ENCODE assay signal across 1 cellular context in genomic region chr3:143119974-143120715, GRCh38.
A peak's percentile ranks its signal among the peaks of the same experiment; 100 is the strongest.
TF ChIP-seq lines count a peak whose summit lies in the region.

No MANE protein-coding gene starts in this region.

TF ChIP-seq in K562, 482 proteins besides CTCF, POLR2A, EP300 and RAD21 (continued from another document and continues in another):
- TF ChIP-seq ZBTB40 (IDR thresholded peaks at IDR 0.05) (peak; percentile 45; the same call in 1 of the 2 replicates), ZBTB40 (CRISPR knock-in tag; IDR thresholded peaks at IDR 0.05) (no peak), HINFP (tag; conservative IDR thresholded peaks at IDR 0.05; ENCODE audit: low read depth) (no peak), PRPF4 (IDR thresholded peaks at IDR 0.05; ENCODE audit: insufficient read depth, low read depth, low read length, poor library complexity, severe bottlenecking) (no peak), MLX (CRISPR knock-in tag; conservative IDR thresholded peaks at IDR 0.05) (no peak), JUN (IDR thresholded peaks at IDR 0.05; ENCODE audit: borderline replicate concordance, low read depth, low read length) (no peak), JUN (CRISPR knock-in tag; IDR thresholded peaks at IDR 0.05; ENCODE audit: borderline replicate concordance) (no peak), ZNF134 (CRISPR knock-in tag; conservative IDR thresholded peaks at IDR 0.05) (no peak), KDM2B (CRISPR knock-in tag; IDR thresholded peaks at IDR 0.05) (no peak), KLF1 (tag; IDR thresholded peaks at IDR 0.05) (no peak), ZNF23 (CRISPR knock-in tag; IDR thresholded peaks at IDR 0.05) (no peak), CLOCK (CRISPR knock-in tag; IDR thresholded peaks at IDR 0.05; ENCODE audit: borderline replicate concordance) (no peak), ZMIZ1 (IDR thresholded peaks at IDR 0.05; ENCODE audit: low read depth in 2 of 2, low read length in 2 of 2) (no peak), MEIS2 (IDR thresholded peaks at IDR 0.05; ENCODE audit: partially characterized antibody) (no peak), SFPQ (IDR thresholded peaks at IDR 0.05; ENCODE audit: low read depth, low read length) (no peak), ZSCAN32 (CRISPR knock-in tag; IDR thresholded peaks at IDR 0.05) (no peak), GTF2F1 (IDR thresholded peaks at IDR 0.05; ENCODE audit: low read depth, low read length) (no peak), ETV6 (IDR thresholded peaks at IDR 0.05; ENCODE audit: borderline replicate concordance in 1 of 2, low read depth in 2 of 2, low read length in 1 of 2) (no peak), ETV6 (CRISPR knock-in tag; IDR thresholded peaks at IDR 0.05; ENCODE audit: borderline replicate concordance) (no peak), CEBPG (CRISPR knock-in tag; IDR thresholded peaks at IDR 0.05) (no peak), CEBPG (tag; conservative IDR thresholded peaks at IDR 0.05 in 1 of 2, IDR thresholded peaks at IDR 0.05 in 1 of 2) (no peak), EGR1 (conservative IDR thresholded peaks at IDR 0.05) (no peak; the same call in 1 of the 2 replicates), E2F5 (CRISPR knock-in tag; IDR thresholded peaks at IDR 0.05) (no peak), ATF1 (CRISPR knock-in tag; IDR thresholded peaks at IDR 0.05) (no peak), ATF1 (tag; IDR thresholded peaks at IDR 0.05) (no peak), KDM4B (IDR thresholded peaks at IDR 0.05; ENCODE audit: borderline replicate concordance in 2 of 2, low read depth in 1 of 2) (no peak), NFATC3 (IDR thresholded peaks at IDR 0.05) (no peak), KDM1A (IDR thresholded peaks at IDR 0.05) (no peak), TSC22D4 (tag; IDR thresholded peaks at IDR 0.05) (no peak), MNT (conservative IDR thresholded peaks at IDR 0.05) (no peak), HNRNPL (IDR thresholded peaks at IDR 0.05; ENCODE audit: low read depth, low read length) (peak; percentile 69; the same call in 1 of the 2 replicates), RBM22 (IDR thresholded peaks at IDR 0.05; ENCODE audit: low read depth, low read length, poor library complexity, severe bottlenecking) (peak; percentile 44), ZNF121 (CRISPR knock-in tag; conservative IDR thresholded peaks at IDR 0.05) (no peak), SAFB (IDR thresholded peaks at IDR 0.05; ENCODE audit: borderline replicate concordance, low read depth, low read length) (no peak), PURB (CRISPR knock-in tag; IDR thresholded peaks at IDR 0.05; ENCODE audit: low read depth) (no peak), ZBTB7A (IDR thresholded peaks at IDR 0.05; ENCODE audit: borderline replicate concordance, control insufficient read depth, low read depth, low read length) (0 out of 2 replicates have a peak, but pooled peaks have one; percentile 39), CEBPB (tag; IDR thresholded peaks at IDR 0.05) (no peak)
